8 cellular contexts compared by ENCODE assay signal in genomic region chr14:50823051-50823762, GRCh38. TPM values are rescaled to one million over a fixed set of nuclear protein-coding genes. Genes with fewer than 3 reads are reported as not detected.
A peak's percentile ranks its signal among the peaks of the same experiment; 100 is the strongest.
DNase-seq lines count a peak whose midpoint lies in the region; ATAC-seq, FAIRE-seq and TF ChIP-seq lines count a peak whose summit lies in the region.

No MANE protein-coding gene starts in this region.

- H3K79me1 ChIP-seq in mesenchymal stem cell (replicated peaks; ENCODE audit: low read length, poor library complexity, severe bottlenecking): peaks cover 33% of the 10 kb centered on the region

- TF ChIP-seq CTCF in mammary epithelial cell (conservative IDR thresholded peaks at IDR 0.05 in 1 of 2, IDR thresholded peaks at IDR 0.05 in 1 of 2; ENCODE audit: extremely low read depth in 1 of 2, insufficient read depth in 1 of 2, low read depth in 1 of 2, low read length in 2 of 2): no peak

- intact Hi-C loops in activated CD4-positive, alpha-beta memory T cell treated with anti-CD3 and anti-CD28 coated beads for 36 hours (cut with micrococcal nuclease): loop anchor here (5.0 kb wide), 1 partner anchor 134 kb away; no protein-coding TSS in a partner anchor
- intact Hi-C loops in mammary epithelial cell (cut with micrococcal nuclease): no loop called here

- no peak overlapping the region for H2BK120ac ChIP-seq in mesenchymal stem cell (ENCODE audit: low read depth, low read length)

- H3K4ac ChIP-seq in mesenchymal stem cell (ENCODE audit: low read depth in 1 of 2, low read length in 2 of 2): no peak overlapping the region

- H3K9ac ChIP-seq in mesenchymal stem cell (ENCODE audit: low read length): peak overlapping the region; percentile 71
- H3K9ac ChIP-seq in mammary epithelial cell (ENCODE audit: insufficient read depth, low read length): no peak overlapping the region

- no peaks in the 10 kb centered on the region for H3K27me3 Mint-ChIP-seq in activated CD4-positive, alpha-beta memory T cell treated with anti-CD3 and anti-CD28 coated beads for 36 hours

- no peak overlapping the region for H2AFZ ChIP-seq in mesenchymal stem cell (ENCODE audit: low read depth, low read length)
- H2AFZ ChIP-seq in mammary epithelial cell (ENCODE audit: low read depth, low read length): no peak overlapping the region

- H3K18ac ChIP-seq in mesenchymal stem cell (ENCODE audit: low read depth in 1 of 2, low read length in 2 of 2): no peak overlapping the region

- H3K27ac Mint-ChIP-seq in activated CD4-positive, alpha-beta memory T cell treated with anti-CD3 and anti-CD28 coated beads for 36 hours: peak overlapping the region; percentile 70

- FAIRE-seq in H54 (lab: Jason Lieb, UNC): no peak

- peaks cover 12% of the 10 kb centered on the region for H3K36me3 Mint-ChIP-seq in activated CD4-positive, alpha-beta memory T cell treated with anti-CD3 and anti-CD28 coated beads for 36 hours

- H3K79me2 ChIP-seq in mammary epithelial cell (ENCODE audit: insufficient read depth, low read length): peaks cover 92% of the 10 kb centered on the region

- H3K4me3 Mint-ChIP-seq in activated CD4-positive, alpha-beta memory T cell treated with anti-CD3 and anti-CD28 coated beads for 36 hours: peak overlapping the region; percentile 21

- H4K91ac ChIP-seq in mesenchymal stem cell (ENCODE audit: low read length): no peak overlapping the region

- H3K27me3 ChIP-seq in mesenchymal stem cell (ENCODE audit: control insufficient read depth in 1 of 2, insufficient read depth in 1 of 2, low read length in 2 of 2) (no peaks in the 10 kb centered on the region), mammary epithelial cell (ENCODE audit: insufficient read depth, low read length) (no peaks in the 10 kb centered on the region)

- H2BK15ac ChIP-seq in mesenchymal stem cell (ENCODE audit: low read depth, poor library complexity, severe bottlenecking): no peak overlapping the region

- POLR2A ChIA-PET in activated CD4-positive, alpha-beta memory T cell treated with anti-CD3 and anti-CD28 coated beads for 36 hours (lab: Charles Lee): interaction anchor here (1.4 kb wide), 1 partner anchor 36 kb away, joined by 6 read pairs; no protein-coding TSS in a partner anchor

- H3K27ac ChIP-seq in mesenchymal stem cell (ENCODE audit: low read length, poor library complexity, severe bottlenecking) (peak overlapping the region; percentile 64), mammary epithelial cell (ENCODE audit: insufficient read depth, low read depth, low read length) (no peak overlapping the region)

- no peak overlapping the region for H3K23ac ChIP-seq in mesenchymal stem cell (ENCODE audit: low read length in 2 of 2)

- H4K8ac ChIP-seq in mesenchymal stem cell (ENCODE audit: low read length): no peak overlapping the region

- peak overlapping the region in 1 of 2 experiments; percentile 62 for H3K4me3 ChIP-seq in mesenchymal stem cell (ENCODE audit: insufficient read depth in 1 of 2, low read depth in 1 of 2, low read length in 2 of 2)
- H3K4me3 ChIP-seq in mammary epithelial cell (replicated peaks in 1 of 3; ENCODE audit: insufficient read depth in 1 of 3, low read depth in 2 of 3, low read length in 3 of 3): no peak overlapping the region

- H4K20me1 ChIP-seq in mammary epithelial cell (ENCODE audit: insufficient read depth, low read length): no peaks in the 10 kb centered on the region

- in situ Hi-C loops in mammary epithelial cell (cut with MboI; ENCODE audit: low sequenced_read_pairs in 2 of 2): no loop called here

- H3K4me1 ChIP-seq in mesenchymal stem cell (ENCODE audit: control insufficient read depth, insufficient read depth, low read depth, low read length): peaks cover 13% of the 10 kb centered on the region
- H3K4me1 ChIP-seq in mammary epithelial cell (ENCODE audit: insufficient read depth, low read length): peaks cover 16% of the 10 kb centered on the region

- BruUV-seq in mammary epithelial cell (replicated peaks; lab: Mats Ljungman, UMichigan): no TSS peak

- H3K9me3 ChIP-seq in mesenchymal stem cell (ENCODE audit: control insufficient read depth, low read length) (no peaks in the 10 kb centered on the region), mammary epithelial cell (replicated peaks; ENCODE audit: insufficient read depth, low read length) (no peaks in the 10 kb centered on the region)

- dilution Hi-C loops in mammary epithelial cell (cut with HindIII; ENCODE audit: low sequenced_read_pairs): no loop called here

- peaks cover 77% of the 10 kb centered on the region for H3K4me1 Mint-ChIP-seq in activated CD4-positive, alpha-beta memory T cell treated with anti-CD3 and anti-CD28 coated beads for 36 hours (ENCODE audit: low read depth)

- no peak for TF ChIP-seq POLR2A in H54 (IDR thresholded peaks at IDR 0.05; ENCODE audit: low read depth, low read length)

- H3K36me3 ChIP-seq in mesenchymal stem cell (ENCODE audit: control insufficient read depth in 1 of 2, insufficient read depth in 2 of 2, low read depth in 1 of 2, low read length in 2 of 2): peaks cover 6 to 16% of the 10 kb centered on the region in 2 experiments
- H3K36me3 ChIP-seq in mammary epithelial cell (ENCODE audit: insufficient read depth, low read length): peaks cover 3% of the 10 kb centered on the region

- no peak overlapping the region for H2BK5ac ChIP-seq in mesenchymal stem cell (ENCODE audit: low read depth, low read length, poor library complexity, severe bottlenecking)

- H3K4me2 ChIP-seq in mesenchymal stem cell (ENCODE audit: low read length, poor library complexity, severe bottlenecking) (peak overlapping the region; percentile 35), mammary epithelial cell (ENCODE audit: insufficient read depth, low read depth, low read length) (no peak overlapping the region)

- CTCF ChIA-PET in activated CD4-positive, alpha-beta memory T cell treated with anti-CD3 and anti-CD28 coated beads for 36 hours (lab: Charles Lee): interaction anchor here (1.1 to 3.7 kb wide), 4 partner anchors 21 to 45 kb away, joined by 3 to 15 read pairs (median 4); no protein-coding TSS in a partner anchor
- CTCF ChIA-PET in mammary epithelial cell (lab: Charles Lee; ENCODE audit: low non-redundant PET): no interaction called here

- peak; percentile 12 for ATAC-seq in GM18861 (IDR thresholded peaks at IDR 0.05; ENCODE audit: unreplicated experiment)
- ATAC-seq in HG02763 (IDR thresholded peaks at IDR 0.05; ENCODE audit: unreplicated experiment): peak; percentile 16

- H3K14ac ChIP-seq in mesenchymal stem cell (ENCODE audit: low read length in 2 of 2): no peak overlapping the region

- no peak for DNase-seq in activated CD4-positive, alpha-beta memory T cell treated with anti-CD3 and anti-CD28 coated beads for 36 hours
- peak; percentile 57 for DNase-seq in mesenchymal stem cell
- DNase-seq in amygdala (lab: John Stamatoyannopoulos, UW): no peak
- DNase-seq in H54 (ENCODE audit: insufficient read length, low spot score): no peak
- no peak for DNase-seq in mammary epithelial cell
- no peak for DNase-seq in DMS79 treated with DMSO at 0.1 percent for 48 hours (lab: John Stamatoyannopoulos, UW)

- H3K9me3 Mint-ChIP-seq in activated CD4-positive, alpha-beta memory T cell treated with anti-CD3 and anti-CD28 coated beads for 36 hours: no peaks in the 10 kb centered on the region

- WGBS in mesenchymal stem cell: 56% methylated on average over 10 of the region's 11 CpGs
- WGBS in mammary epithelial cell (ENCODE audit: low coverage, missing lambda C conversion rate): 89% methylated on average over 9 of the region's 11 CpGs

- no peak overlapping the region for H2BK12ac ChIP-seq in mesenchymal stem cell (ENCODE audit: low read length in 2 of 2)

- no peak overlapping the region for H2AK5ac ChIP-seq in mesenchymal stem cell (ENCODE audit: low read length, severe bottlenecking)

RNA-seq across cellular contexts. Expression of gene NIN, which starts 7.8 kb away (rescaled TPM):
- total RNA-seq in activated CD4-positive, alpha-beta memory T cell treated with anti-CD3 and anti-CD28 coated beads for 36 hours: 10 to 100 TPM; 44.7 to 44.8 TPM
- polyA plus RNA-seq in mesenchymal stem cell (2013, experiment 1 of 2): 18.3 TPM
- polyA plus RNA-seq in mesenchymal stem cell (2013, experiment 2 of 2): 17.2 TPM
- total RNA-seq in mammary epithelial cell: 10 to 100 TPM; 20.7 to 40.2 TPM
- 11.9 TPM for polyA plus RNA-seq in mammary epithelial cell
- polyA minus RNA-seq in mammary epithelial cell: 28.2 TPM

RNA-seq across cellular contexts. Expression of gene ABHD12B, which starts 48.6 kb away (rescaled TPM):
- not detected for total RNA-seq in activated CD4-positive, alpha-beta memory T cell treated with anti-CD3 and anti-CD28 coated beads for 36 hours
- not detected for polyA plus RNA-seq in mesenchymal stem cell (2013, experiment 1 of 2)
- polyA plus RNA-seq in mesenchymal stem cell (2013, experiment 2 of 2): 0.08 TPM
- total RNA-seq in mammary epithelial cell: not detected
- polyA plus RNA-seq in mammary epithelial cell: not detected
- not detected for polyA minus RNA-seq in mammary epithelial cell
